Comparison of ENCODE assay signal across 8 cellular contexts in genomic region chr2:25309402-25309801, GRCh38. TPM values are rescaled to one million over a fixed set of nuclear protein-coding genes. Genes with fewer than 3 reads are reported as not detected.
A peak's percentile ranks its signal among the peaks of the same experiment; 100 is the strongest.
DNase-seq lines count a peak whose midpoint lies in the region; ATAC-seq and TF ChIP-seq lines count a peak whose summit lies in the region.

No MANE protein-coding gene starts in this region.

- in situ Hi-C loops in GM23248 (cut with MboI) = no loop called here

- H3K4me3 ChIP-seq in GM23248 (no peak overlapping the region), NT2/D1 (ENCODE audit: insufficient read length, low read depth) (no peak overlapping the region), fibroblast of mammary gland (ENCODE audit: control insufficient read depth, low read depth, low read length) (no peak overlapping the region)

- H3F3A ChIP-seq in GM23248 (ENCODE audit: insufficient read depth) = no peaks in the 10 kb centered on the region

- H3K9me3 Mint-ChIP-seq in progenitor cell of endocrine pancreas (ENCODE audit: low read depth) = no peaks in the 10 kb centered on the region

- H3K27ac ChIP-seq in GM23248 = no peak overlapping the region

- ATAC-seq in HG03469 (IDR thresholded peaks at IDR 0.05; ENCODE audit: unreplicated experiment) (no peak), omental fat pad (ENCODE audit: low FRiP score) (no peak)

- no peaks in the 10 kb centered on the region; the same call in 1 of the 2 replicates for H4K20me1 ChIP-seq in GM23248 (ENCODE audit: insufficient read depth)

- no peak overlapping the region for H3K4me3 Mint-ChIP-seq in progenitor cell of endocrine pancreas (ENCODE audit: low read depth)

- H3K27me3 ChIP-seq in GM23248 (replicated peaks; ENCODE audit: insufficient read depth) = no peaks in the 10 kb centered on the region
- H3K27me3 ChIP-seq in NT2/D1 (ENCODE audit: insufficient read depth, insufficient read length) = no peaks in the 10 kb centered on the region

- H3K27ac Mint-ChIP-seq in progenitor cell of endocrine pancreas = no peak overlapping the region

- H3K9ac ChIP-seq in GM23248 (no peak overlapping the region), NT2/D1 (ENCODE audit: insufficient read length, low read depth) (no peak overlapping the region)

- H3K27me3 Mint-ChIP-seq in progenitor cell of endocrine pancreas = no peaks in the 10 kb centered on the region

- peaks cover 6% of the 10 kb centered on the region for H3K4me1 Mint-ChIP-seq in progenitor cell of endocrine pancreas (ENCODE audit: low read depth)

- DNase-seq in Ammon's horn (ENCODE audit: low spot score) = peak; percentile 86
- DNase-seq in GM23248 = peak; percentile 54
- DNase-seq in NT2/D1 (ENCODE audit: low read depth, low spot score) = peak; percentile 72
- peak; percentile 69 for DNase-seq in activated T-cell treated with anti-CD3 and anti-CD28 coated beads, Interleukin-2, amount 50 U/mL, for 1 hour
- peak; percentile 65 for DNase-seq in fibroblast of mammary gland (ENCODE audit: low read depth)
- peak; percentile 25 for DNase-seq in progenitor cell of endocrine pancreas (ENCODE audit: low spot score, unreplicated experiment)
- DNase-seq in omental fat pad (ENCODE audit: low spot score) = no peak

- peaks cover 2% of the 10 kb centered on the region for H3K36me3 Mint-ChIP-seq in progenitor cell of endocrine pancreas (ENCODE audit: insufficient read depth)

- H3K4me1 ChIP-seq in GM23248 (ENCODE audit: insufficient read depth) = no peaks in the 10 kb centered on the region
- H3K4me1 ChIP-seq in NT2/D1 (ENCODE audit: insufficient read depth, insufficient read length) = peaks cover 32% of the 10 kb centered on the region

- H2AFZ ChIP-seq in GM23248 = no peak overlapping the region

- TF ChIP-seq CTCF in fibroblast of mammary gland (conservative IDR thresholded peaks at IDR 0.05; ENCODE audit: control insufficient read depth, insufficient read depth, low read depth, low read length) = peak; percentile 52
- peak; percentile 51 for TF ChIP-seq CTCF in progenitor cell of endocrine pancreas (IDR thresholded peaks at IDR 0.05; ENCODE audit: unreplicated experiment)
- TF ChIP-seq CTCF in omental fat pad (IDR thresholded peaks at IDR 0.05) = no peak

- no peaks in the 10 kb centered on the region for H3K79me2 ChIP-seq in GM23248 (ENCODE audit: insufficient read depth)

- no peaks in the 10 kb centered on the region for H3K9me3 ChIP-seq in GM23248 (ENCODE audit: low read depth)
- no peaks in the 10 kb centered on the region for H3K9me3 ChIP-seq in NT2/D1 (ENCODE audit: insufficient read depth, low read length)

- no peaks in the 10 kb centered on the region for H3K9me2 ChIP-seq in GM23248 (ENCODE audit: insufficient read depth)

- no peak overlapping the region for H3K4me2 ChIP-seq in GM23248 (ENCODE audit: unreplicated experiment)

- no peaks in the 10 kb centered on the region for H3K36me3 ChIP-seq in GM23248 (ENCODE audit: low read depth)
- no peaks in the 10 kb centered on the region for H3K36me3 ChIP-seq in NT2/D1 (ENCODE audit: insufficient read depth, insufficient read length, low read length)

- 78 to 81% methylated on average over 10 of the region's 10 CpGs for WGBS in GM23248 (ENCODE audit: low coverage in 1 of 2, low lambda C conversion rate in 2 of 2, missing lambda C conversion rate in 2 of 2), 2 experiments

RNA-seq across cellular contexts. Expression of gene DNMT3A, which starts 32.3 kb away (rescaled TPM):
- 7.1 and 18.4 TPM in 2 replicates for total RNA-seq in GM23248 (2014; rRNA removed; shearing (Covaris generic))
- polyA plus RNA-seq in GM23248 (2016; fragmentation: Nextera tagmentation; extraction: Ambion mirVana) = 2.5 TPM in 2 replicates
- total RNA-seq in progenitor cell of endocrine pancreas (166 and 168 TPM in 2 replicates), omental fat pad (10 to 100 TPM in 1 of 4 donors, 1 to 10 TPM in 3; 8.0 to 18.0 (median 9.3) TPM)

Comparison
In these comparisons a context has a peak if more than half of its experiments do, and no peak if none do; other contexts are left out.
1. CTCF ChIP-seq: peak in fibroblast of mammary gland (single experiment) and progenitor cell of endocrine pancreas (single experiment); none in omental fat pad (0 of 3).